1 cellular context compared by ENCODE assay signal in the genomic region with DNA sequence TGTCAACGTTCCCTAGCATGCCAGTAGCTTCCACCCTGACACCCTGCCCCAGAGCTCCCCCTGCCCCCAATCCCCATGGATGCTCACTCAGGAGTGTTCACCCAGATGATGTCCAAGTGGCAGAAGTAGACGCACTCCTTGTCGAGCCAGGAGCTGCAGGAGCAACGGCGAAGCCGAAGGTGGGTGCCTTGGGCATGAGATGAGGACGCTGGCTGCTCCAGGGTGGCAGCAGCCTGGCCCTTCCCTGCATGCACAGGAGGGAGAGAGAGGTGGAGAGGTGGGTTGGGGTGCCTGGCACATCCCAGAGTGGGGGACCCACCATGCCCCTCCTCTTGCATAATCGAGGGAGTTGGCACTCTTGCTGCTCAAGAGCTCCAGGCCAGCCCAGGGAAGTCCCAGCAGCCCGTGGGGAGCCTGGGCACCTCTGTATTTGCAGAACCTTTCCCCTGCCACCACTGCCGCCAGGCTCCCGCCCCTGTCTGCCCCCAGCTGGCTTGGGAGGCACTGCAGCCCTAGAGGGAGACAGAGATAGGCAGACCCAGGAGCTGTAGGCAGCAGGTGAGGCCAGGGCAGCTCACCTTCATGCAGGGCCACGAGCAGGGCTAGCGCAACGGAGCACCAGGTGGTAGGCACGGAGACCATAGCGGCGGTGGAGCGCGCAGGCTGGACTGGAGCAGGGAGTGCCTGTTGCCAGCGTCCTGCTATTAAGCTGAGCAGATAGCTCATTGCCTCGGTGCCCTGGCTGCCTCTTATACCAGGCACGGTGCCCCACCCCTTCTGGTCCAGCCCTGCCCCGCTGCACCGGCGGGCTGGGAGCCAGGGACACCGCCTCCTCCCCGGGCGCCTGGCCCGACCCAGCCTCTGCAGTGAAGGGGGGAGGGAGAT.
TF ChIP-seq lines count a peak whose summit lies in the region.

A gene (minus strand): TSS at position 724 of the 885 bp plus-strand sequence. CDS start 82 bp downstream, at position 642.

TF ChIP-seq in HepG2, 621 proteins besides CTCF, POLR2A, EP300 and RAD21 (continued from another document):
- TF ChIP-seq, protein P1, sequence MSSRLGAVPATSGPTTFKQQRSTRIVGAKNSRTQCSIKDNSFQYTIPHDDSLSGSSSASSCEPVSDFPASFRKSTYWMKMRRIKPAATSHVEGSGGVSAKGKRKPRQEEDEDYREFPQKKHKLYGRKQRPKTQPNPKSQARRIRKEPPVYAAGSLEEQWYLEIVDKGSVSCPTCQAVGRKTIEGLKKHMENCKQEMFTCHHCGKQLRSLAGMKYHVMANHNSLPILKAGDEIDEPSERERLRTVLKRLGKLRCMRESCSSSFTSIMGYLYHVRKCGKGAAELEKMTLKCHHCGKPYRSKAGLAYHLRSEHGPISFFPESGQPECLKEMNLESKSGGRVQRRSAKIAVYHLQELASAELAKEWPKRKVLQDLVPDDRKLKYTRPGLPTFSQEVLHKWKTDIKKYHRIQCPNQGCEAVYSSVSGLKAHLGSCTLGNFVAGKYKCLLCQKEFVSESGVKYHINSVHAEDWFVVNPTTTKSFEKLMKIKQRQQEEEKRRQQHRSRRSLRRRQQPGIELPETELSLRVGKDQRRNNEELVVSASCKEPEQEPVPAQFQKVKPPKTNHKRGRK (CRISPR knock-in tag; IDR thresholded peaks at IDR 0.05), result no peak
